8 cellular contexts compared by ENCODE assay signal in genomic region chr10:122051609-122052385, GRCh38.
DNase-seq lines count a peak whose midpoint lies in the region; ATAC-seq and TF ChIP-seq lines count a peak whose summit lies in the region.

No MANE protein-coding gene starts in this region.

- no peaks in the 10 kb centered on the region for H3K4me1 ChIP-seq in colonic mucosa

- DNase-seq in AG20443 (ENCODE audit: low spot score) (peak; percentile 83), colonic mucosa (peak; percentile 72), lung microvascular endothelial cell (ENCODE audit: low read depth in 2 of 2) (peak; percentile 60 to 74), activated gamma-delta T cell (lab: John Stamatoyannopoulos, UW) (no peak), NCI-H748 treated with DMSO at 0.1 percent for 48 hours (lab: John Stamatoyannopoulos, UW) (no peak)
- DNase-seq in stimulated activated CD4-positive, alpha-beta T cell treated with anti-CD3 and anti-CD28 coated beads, Interleukin-4, amount 100 ng/mL, for 1 hour = no peak

- peak overlapping the region in 1 of 2 donors; percentile 71 for H3K9ac ChIP-seq in colonic mucosa (ENCODE audit: low read depth in 2 of 2, low read length in 2 of 2)

- no peak overlapping the region for H3K4me3 ChIP-seq in colonic mucosa

- no peak overlapping the region for H3K27ac ChIP-seq in colonic mucosa

- intact Hi-C loops in colonic mucosa (cut with DNase I) = loop anchor here (5.0 kb wide), 1 partner anchor 79 kb away; no protein-coding TSS in a partner anchor

- H3K36me3 ChIP-seq in colonic mucosa = no peaks in the 10 kb centered on the region

- no peaks in the 10 kb centered on the region for H3K9me3 ChIP-seq in colonic mucosa

- TF ChIP-seq CTCF in LNCAP (IDR thresholded peaks at IDR 0.05) = peak; percentile 62; the same call in 1 of the 2 replicates
- peak; percentile 76 for TF ChIP-seq CTCF in colonic mucosa (IDR thresholded peaks at IDR 0.05)

- no peaks in the 10 kb centered on the region for H3K27me3 ChIP-seq in colonic mucosa

- no peak for ATAC-seq in HG02759 (IDR thresholded peaks at IDR 0.05; ENCODE audit: unreplicated experiment)

Comparison
In these comparisons a context has a peak if more than half of its experiments do, and no peak if none do; other contexts are left out.
1. DNase-seq: peak in AG20443 (single experiment), colonic mucosa (single experiment) and lung microvascular endothelial cell (2 of 2); none in stimulated activated CD4-positive, alpha-beta T cell treated with anti-CD3 and anti-CD28 coated beads, Interleukin-4, amount 100 ng/mL, for 1 hour (single experiment), activated gamma-delta T cell (single experiment) and NCI-H748 treated with DMSO at 0.1 percent for 48 hours (single experiment).